Comparison of ENCODE assay signal across 18 cellular contexts in the genomic region with DNA sequence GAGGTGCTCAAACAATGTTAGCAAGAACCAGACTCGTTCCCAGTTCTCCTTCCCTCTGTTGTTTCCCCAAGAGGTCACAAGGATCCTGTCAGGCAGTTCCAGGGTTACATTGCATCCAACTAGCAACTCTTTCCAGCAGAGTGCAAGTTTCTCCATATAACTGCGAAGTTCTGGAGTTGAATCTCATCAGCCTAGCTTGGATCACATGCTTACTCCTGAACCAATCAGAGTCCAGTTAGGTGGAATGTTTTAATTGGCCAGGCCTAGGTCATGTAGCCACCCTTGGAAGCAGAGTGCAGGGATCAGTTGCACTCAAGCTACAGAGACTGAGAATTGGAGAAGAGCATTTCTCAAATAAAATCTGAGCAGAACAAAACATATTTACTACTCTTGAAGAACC. TPM values are rescaled to one million over a fixed set of nuclear protein-coding genes. Genes with fewer than 3 reads are reported as not detected.
DNase-seq lines count a peak whose midpoint lies in the region; ATAC-seq and TF ChIP-seq lines count a peak whose summit lies in the region.
"Had no signal": no experiment of that assay in that cellular context is flagged by ENCODE, and none has a peak within 500 bp of the region (broad histone marks: within the 10 kb centered on the region; RNA-seq: fewer than 3 reads in every experiment).

No MANE protein-coding gene starts in this region.

- no peak overlapping the region for H3K27ac Mint-ChIP-seq in WTC11

- H3F3A ChIP-seq in Loucy (ENCODE audit: low read depth), result no peaks in the 10 kb centered on the region

- H3K79me2 ChIP-seq in Loucy (ENCODE audit: insufficient read depth, low read length), result no peaks in the 10 kb centered on the region

- H3K4me3 ChIP-seq in Loucy (ENCODE audit: low read length, poor library complexity, severe bottlenecking) (no peak overlapping the region), ovary (no peak overlapping the region)
- H3K4me3 ChIP-seq: PC-9, SJSA1 had no signal

- H3K9me2 ChIP-seq in Loucy (replicated peaks; ENCODE audit: low read depth, low read length), result no peaks in the 10 kb centered on the region

- H3K27ac ChIP-seq in ovary, result no peak overlapping the region
- H3K27ac ChIP-seq: C4-2B, PC-9, SJSA1 had no signal

- 62 to 76% (median 65%) methylated on average over 2 of the region's 2 CpGs for WGBS in ovary, 3 donors

- H3K4me1 ChIP-seq in Loucy (ENCODE audit: insufficient read depth, low read length, poor library complexity, severe bottlenecking) (peaks cover 5% of the 10 kb centered on the region), ovary (ENCODE audit: insufficient read depth) (no peaks in the 10 kb centered on the region)
- H3K4me1 ChIP-seq: SJSA1 had no signal

- TF ChIP-seq CTCF in Loucy (conservative IDR thresholded peaks at IDR 0.05; ENCODE audit: low read length) (no peak), WTC11 (IDR thresholded peaks at IDR 0.05) (no peak), ovary (IDR thresholded peaks at IDR 0.05) (no peak)

- intact Hi-C loops in ovary (cut with DNase I), result no loop called here

- H3K4me2 ChIP-seq in Loucy (ENCODE audit: low read depth, low read length, poor library complexity, severe bottlenecking), result no peak overlapping the region
- H3K4me2 ChIP-seq: PC-9 had no signal

- H3K4me1 Mint-ChIP-seq in WTC11, result peaks cover 9% of the 10 kb centered on the region

- peaks cover 3% of the 10 kb centered on the region for H3K9me3 Mint-ChIP-seq in WTC11

- no peak for TF ChIP-seq EP300 in ovary (IDR thresholded peaks at IDR 0.05)

- DNase-seq in EH (ENCODE audit: low read depth) (peak; percentile 12), WTC11 (ENCODE audit: low spot score) (no peak), ovary (no peak)
- DNase-seq: EL, H7, IMR-90, NCI-H1436, NCI-H2029, NCI-H2171 treated with DMSO at 0.1 percent for 48 hours, NCI-H446 treated with DMSO at 0.1 percent for 48 hours, PC-9, SW 1271 had no signal

- H3K4me3 Mint-ChIP-seq in WTC11, result no peak overlapping the region

- peak overlapping the region; percentile 71 for H2AFZ ChIP-seq in Loucy (ENCODE audit: low read length)
- H2AFZ ChIP-seq: PC-9 had no signal

- H3K36me3 ChIP-seq in Loucy (ENCODE audit: insufficient read depth, low read length), result no peaks in the 10 kb centered on the region
- no peaks in the 10 kb centered on the region for H3K36me3 ChIP-seq in ovary
- H3K36me3 ChIP-seq: SJSA1 had no signal

- H3K27me3 ChIP-seq in Loucy (ENCODE audit: insufficient read depth, low read length, poor library complexity, severe bottlenecking) (no peaks in the 10 kb centered on the region), ovary (no peaks in the 10 kb centered on the region)
- H3K27me3 ChIP-seq: SJSA1 had no signal

- POLR2A ChIA-PET in WTC11 (lab: Charles Lee), result no interaction called here

- H3K9me3 ChIP-seq in Loucy (ENCODE audit: insufficient read depth, low read depth, low read length), result no peaks in the 10 kb centered on the region
- no peaks in the 10 kb centered on the region for H3K9me3 ChIP-seq in ovary
- H3K9me3 ChIP-seq: SJSA1 had no signal

- no peaks in the 10 kb centered on the region for H3K36me3 Mint-ChIP-seq in WTC11

- ATAC-seq in WTC11, result peak; percentile 44; the same call in 1 of the 2 replicates
- ATAC-seq in GM18505 (IDR thresholded peaks at IDR 0.05; ENCODE audit: unreplicated experiment), result no peak
- ATAC-seq in GM18502 (IDR thresholded peaks at IDR 0.05; ENCODE audit: poor library complexity, unreplicated experiment), result no peak

- CTCF ChIA-PET in WTC11 (lab: Charles Lee), result no interaction called here

- TF ChIP-seq POLR2A in GM18505 (IDR thresholded peaks at IDR 0.05; ENCODE audit: borderline replicate concordance, extremely low read depth, insufficient read depth, insufficient read length), result no peak
- TF ChIP-seq POLR2A in ovary (IDR thresholded peaks at IDR 0.05), result no peak

- H3K27me3 Mint-ChIP-seq in WTC11 (ENCODE audit: low read depth), result peaks cover 3% of the 10 kb centered on the region; the same call in 1 of the 2 replicates

- no peaks in the 10 kb centered on the region for H4K20me1 ChIP-seq in Loucy (ENCODE audit: insufficient read depth, low read length, poor library complexity, severe bottlenecking)

- H3K9ac ChIP-seq in Loucy (ENCODE audit: low read depth, low read length, poor library complexity, severe bottlenecking), result no peak overlapping the region

TF ChIP-seq in WTC11, 78 proteins besides CTCF, POLR2A, EP300 and RAD21 (continues in another document):
- no peak for TF ChIP-seq ZNF416 (CRISPR knock-in tag; IDR thresholded peaks at IDR 0.05)
- TF ChIP-seq, protein P1, sequence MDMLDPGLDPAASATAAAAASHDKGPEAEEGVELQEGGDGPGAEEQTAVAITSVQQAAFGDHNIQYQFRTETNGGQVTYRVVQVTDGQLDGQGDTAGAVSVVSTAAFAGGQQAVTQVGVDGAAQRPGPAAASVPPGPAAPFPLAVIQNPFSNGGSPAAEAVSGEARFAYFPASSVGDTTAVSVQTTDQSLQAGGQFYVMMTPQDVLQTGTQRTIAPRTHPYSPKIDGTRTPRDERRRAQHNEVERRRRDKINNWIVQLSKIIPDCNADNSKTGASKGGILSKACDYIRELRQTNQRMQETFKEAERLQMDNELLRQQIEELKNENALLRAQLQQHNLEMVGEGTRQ (CRISPR knock-in tag; IDR thresholded peaks at IDR 0.05), result no peak
- TF ChIP-seq CREB1 (CRISPR knock-in tag; IDR thresholded peaks at IDR 0.05), result no peak
- no peak for TF ChIP-seq TP53 (CRISPR knock-in tag; IDR thresholded peaks at IDR 0.05)
- TF ChIP-seq, protein P2, sequence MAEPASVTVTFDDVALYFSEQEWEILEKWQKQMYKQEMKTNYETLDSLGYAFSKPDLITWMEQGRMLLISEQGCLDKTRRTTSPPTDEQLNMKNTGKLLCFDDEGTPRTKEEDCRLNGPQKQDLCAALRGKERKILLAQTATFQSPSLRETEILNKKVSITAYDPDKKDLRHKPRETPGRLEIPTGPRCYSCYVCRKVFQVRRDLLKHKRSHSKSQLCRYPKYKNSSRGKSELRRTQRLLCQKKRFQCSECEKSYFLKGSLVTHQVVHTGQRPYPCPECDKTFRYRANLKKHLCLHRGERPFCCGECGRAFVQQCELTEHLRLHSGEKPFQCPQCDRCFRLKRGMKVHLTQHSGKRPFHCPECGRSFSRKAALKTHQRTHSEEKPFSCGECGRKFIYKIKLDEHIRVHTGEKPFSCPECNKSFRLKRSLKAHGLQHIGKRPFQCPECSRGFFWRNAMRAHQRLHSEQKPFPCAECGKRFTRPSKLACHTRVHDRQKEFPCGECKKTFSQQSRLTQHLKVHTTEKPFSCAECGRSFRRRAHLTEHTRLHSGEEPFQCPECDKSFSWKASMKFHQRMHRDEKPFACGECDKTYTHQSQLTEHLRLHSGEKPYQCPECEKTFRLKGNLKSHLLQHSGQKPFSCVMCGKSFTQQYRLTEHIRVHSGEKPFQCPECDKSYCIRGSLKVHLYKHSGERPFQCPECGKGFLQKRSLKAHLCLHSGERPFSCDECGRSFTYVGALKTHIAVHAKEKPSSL (CRISPR knock-in tag; conservative IDR thresholded peaks at IDR 0.05), result no peak
- TF ChIP-seq ZSCAN18 (CRISPR knock-in tag; IDR thresholded peaks at IDR 0.05), result no peak
- TF ChIP-seq, protein P3, sequence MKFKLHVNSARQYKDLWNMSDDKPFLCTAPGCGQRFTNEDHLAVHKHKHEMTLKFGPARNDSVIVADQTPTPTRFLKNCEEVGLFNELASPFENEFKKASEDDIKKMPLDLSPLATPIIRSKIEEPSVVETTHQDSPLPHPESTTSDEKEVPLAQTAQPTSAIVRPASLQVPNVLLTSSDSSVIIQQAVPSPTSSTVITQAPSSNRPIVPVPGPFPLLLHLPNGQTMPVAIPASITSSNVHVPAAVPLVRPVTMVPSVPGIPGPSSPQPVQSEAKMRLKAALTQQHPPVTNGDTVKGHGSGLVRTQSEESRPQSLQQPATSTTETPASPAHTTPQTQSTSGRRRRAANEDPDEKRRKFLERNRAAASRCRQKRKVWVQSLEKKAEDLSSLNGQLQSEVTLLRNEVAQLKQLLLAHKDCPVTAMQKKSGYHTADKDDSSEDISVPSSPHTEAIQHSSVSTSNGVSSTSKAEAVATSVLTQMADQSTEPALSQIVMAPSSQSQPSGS (CRISPR knock-in tag; IDR thresholded peaks at IDR 0.05; ENCODE audit: borderline replicate concordance, low read depth), result no peak

RNA-seq across cellular contexts. Expression of gene PIK3R3, which starts 15.9 kb away (rescaled TPM):
- total RNA-seq in WTC11 (2021) (9.0 to 12.3 TPM (median 10.9 TPM) in 3 replicates), ovary (10 to 100 TPM in 4 of 7 donors, 1 to 10 TPM in 3; 3.6 to 20.3 (median 10.7) TPM)
- polyA plus RNA-seq in ovary, result 10 to 100 TPM in 1 of 2 donors, 1 to 10 TPM in 1; 6.5 to 20.0 TPM

RNA-seq across cellular contexts. Expression of gene TSPAN1, which starts 26.6 kb away (rescaled TPM):
- total RNA-seq in WTC11 (2021) (0.50 to 0.69 TPM (median 0.57 TPM) in 3 replicates), ovary (10 to 100 TPM in 1 of 7 donors, 1 to 10 TPM in 4, under 1 TPM in 2; 0.18 to 26.9 (median 3.1) TPM)
- polyA plus RNA-seq in ovary, result 1 to 10 TPM in 1 of 2 donors, under 1 TPM in 1; 0.65 to 2.8 TPM
- total RNA-seq: H7, SJSA1 had no signal

RNA-seq across cellular contexts. Expression of gene P3R3URF, which starts 28.0 kb away (rescaled TPM):
- total RNA-seq in WTC11 (2021) (not detected in 3 replicates), ovary (not detected)
- polyA plus RNA-seq in ovary, result not detected
- total RNA-seq: H7, HT-29, IMR-90, PC-9, SJSA1 had no signal
- polyA plus RNA-seq: IMR-90 had no signal

RNA-seq across cellular contexts. Expression of gene POMGNT1, which starts 49.9 kb away (rescaled TPM):
- total RNA-seq in WTC11 (2021) (42.5 to 43.2 TPM (median 43.2 TPM) in 3 replicates), ovary (10 to 100 TPM; 19.1 to 49.2 (median 40.2) TPM)
- 10 to 100 TPM; 27.6 to 42.1 TPM for polyA plus RNA-seq in ovary

RNA-seq across cellular contexts. Expression of gene LURAP1, which starts 54.8 kb away (rescaled TPM):
- 3.8 to 4.0 TPM (median 4.0 TPM) in 3 replicates for total RNA-seq in WTC11 (2021)
- total RNA-seq in ovary, result 10 to 100 TPM in 3 of 7 donors, 1 to 10 TPM in 4; 4.5 to 15.4 (median 9.9) TPM
- polyA plus RNA-seq in ovary, result 1 to 10 TPM; 3.7 to 6.1 TPM
- total RNA-seq: HT-29 had no signal
